In the genomic region with DNA sequence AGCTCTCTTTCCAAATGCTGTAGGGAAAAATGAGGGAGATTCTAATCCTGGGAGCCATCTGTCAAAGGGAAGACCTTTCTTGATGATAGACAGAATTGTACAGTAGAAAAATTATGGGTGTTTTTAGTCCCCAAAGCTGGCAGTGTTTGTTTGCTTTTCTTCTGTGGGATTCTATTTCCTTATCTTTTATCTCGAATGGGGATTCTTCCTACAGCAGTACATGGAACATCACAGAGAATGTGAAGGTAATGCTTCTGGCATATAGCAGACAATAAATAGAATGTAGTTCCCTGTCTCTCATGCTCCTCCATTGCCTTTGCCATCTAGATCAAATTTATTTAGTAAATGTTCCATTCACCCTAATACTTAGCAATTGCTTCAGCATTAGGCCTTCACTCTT, we compare ENCODE assay signal across 26 cellular contexts.
"Had no signal": no experiment of that assay in that cellular context is flagged by ENCODE, and none has a peak within 500 bp of the region (broad histone marks: within the 10 kb centered on the region; RNA-seq: fewer than 3 reads in every experiment).

No MANE protein-coding gene starts in this region.

- H3K9me3 Mint-ChIP-seq: activated CD4-positive, alpha-beta T cell treated with anti-CD3 and anti-CD28 coated beads, Interleukin-2, amount 10 ng/mL, durations not matched to agents 24 days and 14 days; activated CD8-positive, alpha-beta T cell treated with anti-CD3 and anti-CD28 coated beads for 36 hours; activated naive CD8-positive, alpha-beta T cell treated with anti-CD3 and anti-CD28 coated beads for 36 hours; activated T-cell treated with anti-CD3 and anti-CD28 coated beads, Interleukin-2, amount 50 U/mL, for 72 hours; activated T-helper 17 cell treated with anti-CD3 and anti-CD28 coated beads, Interleukin-2, amount 50 U/mL, for 72 hours had no signal

- ATAC-seq: activated CD8-positive, alpha-beta T cell treated with anti-CD3 and anti-CD28 coated beads for 36 hours; activated T-cell treated with anti-CD3 and anti-CD28 coated beads, Interleukin-2, amount 50 U/mL, for 72 hours; activated T-helper 17 cell treated with anti-CD3 and anti-CD28 coated beads, Interleukin-2, amount 50 U/mL, for 72 hours; body of pancreas; Panc1 had no signal

- H3K27me3 Mint-ChIP-seq: activated naive CD8-positive, alpha-beta T cell treated with anti-CD3 and anti-CD28 coated beads for 36 hours had no signal

- H3K4me1 Mint-ChIP-seq: activated CD4-positive, alpha-beta T cell treated with anti-CD3 and anti-CD28 coated beads, Interleukin-2, amount 10 ng/mL, durations not matched to agents 24 days and 14 days; activated T-helper 17 cell treated with anti-CD3 and anti-CD28 coated beads, Interleukin-2, amount 50 U/mL, for 72 hours had no signal

- H3K4me3 Mint-ChIP-seq: activated CD4-positive, alpha-beta T cell treated with anti-CD3 and anti-CD28 coated beads, Interleukin-2, amount 10 ng/mL, durations not matched to agents 24 days and 14 days; activated CD8-positive, alpha-beta T cell treated with anti-CD3 and anti-CD28 coated beads for 36 hours; activated naive CD8-positive, alpha-beta T cell treated with anti-CD3 and anti-CD28 coated beads for 36 hours; activated T-cell treated with anti-CD3 and anti-CD28 coated beads, Interleukin-2, amount 50 U/mL, for 72 hours; activated T-helper 17 cell treated with anti-CD3 and anti-CD28 coated beads, Interleukin-2, amount 50 U/mL, for 72 hours had no signal

- H3K4me3 ChIP-seq: body of pancreas, SJSA1 had no signal

- H3K9me3 ChIP-seq: body of pancreas, SJSA1 had no signal

- H3K27me3 ChIP-seq: body of pancreas, SJSA1 had no signal

- H3K36me3 ChIP-seq: SJSA1 had no signal

- H3K4me1 ChIP-seq: SJSA1 had no signal

- H3K27ac Mint-ChIP-seq: activated CD4-positive, alpha-beta T cell treated with anti-CD3 and anti-CD28 coated beads, Interleukin-2, amount 10 ng/mL, durations not matched to agents 24 days and 14 days; activated CD8-positive, alpha-beta T cell treated with anti-CD3 and anti-CD28 coated beads for 36 hours; activated naive CD8-positive, alpha-beta T cell treated with anti-CD3 and anti-CD28 coated beads for 36 hours; activated T-cell treated with anti-CD3 and anti-CD28 coated beads, Interleukin-2, amount 50 U/mL, for 72 hours; activated T-helper 17 cell treated with anti-CD3 and anti-CD28 coated beads, Interleukin-2, amount 50 U/mL, for 72 hours had no signal

- H3K27ac ChIP-seq: body of pancreas, KMS-11, SJSA1 had no signal

- H3K36me3 Mint-ChIP-seq: activated naive CD8-positive, alpha-beta T cell treated with anti-CD3 and anti-CD28 coated beads for 36 hours had no signal

- DNase-seq: activated CD4-positive, alpha-beta T cell treated with anti-CD3 and anti-CD28 coated beads, Interleukin-2, amount 10 ng/mL, durations not matched to agents 24 days and 14 days; activated CD4-positive, alpha-beta T cell treated with anti-CD3 and anti-CD28 coated beads, Interleukin-2, amount 50 U/mL, for 4 hours; activated CD8-positive, alpha-beta T cell treated with anti-CD3 and anti-CD28 coated beads for 36 hours; activated effector memory CD4-positive, alpha-beta T cell treated with anti-CD3 and anti-CD28 coated beads, Interleukin-2, amount 50 U/mL, for 16 hours; activated naive CD4-positive, alpha-beta T cell; activated naive CD4-positive, alpha-beta T cell treated with anti-CD3 and anti-CD28 coated beads, Interleukin-2, amount 50 U/mL, for 16 hours; activated naive CD8-positive, alpha-beta T cell treated with anti-CD3 and anti-CD28 coated beads for 36 hours; activated T-cell treated with anti-CD3 and anti-CD28 coated beads, Interleukin-2, amount 50 U/mL, for 1 hour; activated T-cell treated with anti-CD3 and anti-CD28 coated beads, Interleukin-2, amount 50 U/mL, for 72 hours; amniotic stem cell; body of pancreas; caudate nucleus; cerebellar nuclear complex; MM.1S; MV-4-11; NCI-H1092; NCI-H1436 treated with DMSO at 0.1 percent for 48 hours; NCI-H187; NCI-H2107; NCI-H2171; NCI-H510A; T1000 had no signal
